ENCODE assay signal across 25 cellular contexts in the genomic region with DNA sequence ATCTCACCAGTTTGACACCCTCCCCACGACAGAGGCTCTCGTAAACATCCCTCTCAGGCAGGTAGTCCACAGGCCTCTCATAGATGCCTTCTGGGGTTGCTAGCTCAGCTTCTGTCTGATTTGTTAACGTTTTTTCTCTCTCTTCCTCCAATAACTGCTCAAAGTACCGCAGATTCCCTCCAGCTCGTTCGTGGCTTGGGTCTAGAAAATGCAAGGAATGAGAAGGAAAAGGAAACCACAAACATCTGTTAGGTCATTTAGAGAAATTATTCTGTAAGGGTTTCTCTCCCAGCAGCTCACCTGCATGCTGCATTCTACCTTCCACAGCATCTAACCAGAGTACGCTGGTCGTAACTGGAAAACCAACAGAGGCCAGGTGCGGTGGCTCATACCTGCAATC. TPM values are rescaled to one million over a fixed set of nuclear protein-coding genes. Genes with fewer than 3 reads are reported as not detected.
DNase-seq lines count a peak whose midpoint lies in the region; ATAC-seq and TF ChIP-seq lines count a peak whose summit lies in the region.
"Had no signal": no experiment of that assay in that cellular context is flagged by ENCODE, and none has a peak within 500 bp of the region (broad histone marks: within the 10 kb centered on the region; RNA-seq: fewer than 3 reads in every experiment).

No MANE protein-coding gene starts in this region.

- DNase-seq in cardiac septum (ENCODE audit: low spot score) (peak; percentile 6), right atrium auricular region (ENCODE audit: low spot score) (no peak), RPMI7951 (ENCODE audit: low read depth) (peak; percentile 63), endodermal cell (peak; percentile 22), smooth muscle cell (lab: John Stamatoyannopoulos, UW; ENCODE audit: unreplicated experiment) (no peak), body of pancreas (no peak), SKM-1 treated with dmso at 0.1 percent for 144 hours (lab: John Stamatoyannopoulos, UW; ENCODE audit: unreplicated experiment) (no peak)
- no peak for DNase-seq in stimulated activated CD8-positive, alpha-beta memory T cell treated with anti-CD3 and anti-CD28 coated beads, Interleukin-4, amount 100 ng/mL, for 48 hours
- DNase-seq: 8988T; activated CD8-positive, alpha-beta T cell treated with anti-CD3 and anti-CD28 coated beads, Interleukin-2, amount 10 ng/mL, durations not matched to agents 7 days and 5 days; activated naive CD4-positive, alpha-beta T cell treated with anti-CD3 and anti-CD28 coated beads for 36 hours; activated T-cell treated with anti-CD3 and anti-CD28 coated beads, Interleukin-2, amount 50 U/mL, for 24 hours; anterior cingulate cortex; DMS153; GOT3; KG1; left ventricle myocardium superior; NCI-H1048; NCI-H1930; NCI-H345; SK-N-SH; substantia nigra; uterus had no signal

- no peaks in the 10 kb centered on the region for H3K27me3 Mint-ChIP-seq in endodermal cell (ENCODE audit: insufficient read depth)

- intact Hi-C loops in cardiac septum (cut with DNase I): no loop called here
- intact Hi-C loops in body of pancreas (cut with DNase I): no loop called here

- no peaks in the 10 kb centered on the region for H3K27me3 ChIP-seq in right atrium auricular region
- no peaks in the 10 kb centered on the region for H3K27me3 ChIP-seq in endodermal cell (ENCODE audit: control insufficient read depth, insufficient read depth, low read length, poor library complexity, severe bottlenecking)
- H3K27me3 ChIP-seq in smooth muscle cell (ENCODE audit: low read depth): no peaks in the 10 kb centered on the region
- H3K27me3 ChIP-seq in body of pancreas: no peaks in the 10 kb centered on the region
- H3K27me3 ChIP-seq: uterus had no signal

- no peaks in the 10 kb centered on the region for H3K9me3 Mint-ChIP-seq in endodermal cell
- H3K9me3 Mint-ChIP-seq: activated naive CD4-positive, alpha-beta T cell treated with anti-CD3 and anti-CD28 coated beads for 36 hours; activated T-cell treated with anti-CD3 and anti-CD28 coated beads, Interleukin-2, amount 50 U/mL, for 24 hours had no signal

- TF ChIP-seq POLR2A in body of pancreas (IDR thresholded peaks at IDR 0.05): no peak

- H3K4me2 ChIP-seq in smooth muscle cell: no peak overlapping the region
- H3K4me2 ChIP-seq: SK-N-SH had no signal

- peaks cover 59% of the 10 kb centered on the region for H3K36me3 ChIP-seq in right atrium auricular region
- H3K36me3 ChIP-seq in endodermal cell (ENCODE audit: control insufficient read depth, insufficient read depth, low read length): peaks cover 3% of the 10 kb centered on the region
- peaks cover 9% of the 10 kb centered on the region for H3K36me3 ChIP-seq in smooth muscle cell (ENCODE audit: low read depth)
- peaks cover 0 to 13% of the 10 kb centered on the region in 2 donors for H3K36me3 ChIP-seq in body of pancreas (replicated peaks in 1 of 2; ENCODE audit: insufficient read depth in 1 of 2, low read depth in 2 of 2)
- H3K36me3 ChIP-seq: uterus had no signal

- no peak overlapping the region for H3K4me3 Mint-ChIP-seq in endodermal cell
- H3K4me3 Mint-ChIP-seq: activated CD8-positive, alpha-beta T cell treated with anti-CD3 and anti-CD28 coated beads, Interleukin-2, amount 10 ng/mL, durations not matched to agents 7 days and 5 days; activated naive CD4-positive, alpha-beta T cell treated with anti-CD3 and anti-CD28 coated beads for 36 hours; activated T-cell treated with anti-CD3 and anti-CD28 coated beads, Interleukin-2, amount 50 U/mL, for 24 hours; CD14-positive monocyte had no signal

- H3F3A ChIP-seq in smooth muscle cell (ENCODE audit: low read depth): peaks cover 6% of the 10 kb centered on the region

- H3K9me3 ChIP-seq in right atrium auricular region (no peaks in the 10 kb centered on the region), endodermal cell (ENCODE audit: control insufficient read depth, low read length) (no peaks in the 10 kb centered on the region), smooth muscle cell (replicated peaks; ENCODE audit: low read depth) (no peaks in the 10 kb centered on the region), body of pancreas (no peaks in the 10 kb centered on the region)
- H3K9me3 ChIP-seq: SK-N-SH, uterus had no signal

- H3K9ac ChIP-seq in endodermal cell (ENCODE audit: extremely low read depth, low read length, poor library complexity, severe bottlenecking) (no peak overlapping the region), smooth muscle cell (ENCODE audit: low read depth) (no peak overlapping the region)
- H3K9ac ChIP-seq: SK-N-SH had no signal

- ATAC-seq in body of pancreas: no peak
- ATAC-seq: activated CD4-positive, CD25-positive, alpha-beta regulatory T cell treated with anti-CD3 and anti-CD28 coated beads, Interleukin-2, amount 50 U/mL, for 24 hours; activated CD8-positive, alpha-beta T cell treated with anti-CD3 and anti-CD28 coated beads, Interleukin-2, amount 10 ng/mL, durations not matched to agents 7 days and 5 days; left ventricle myocardium superior had no signal

- no peak for TF ChIP-seq CTCF in right atrium auricular region (IDR thresholded peaks at IDR 0.05)
- no peak for TF ChIP-seq CTCF in endodermal cell (conservative IDR thresholded peaks at IDR 0.05)
- no peak for TF ChIP-seq CTCF in smooth muscle cell (IDR thresholded peaks at IDR 0.05; ENCODE audit: borderline replicate concordance, insufficient read depth, poor library complexity, severe bottlenecking)
- TF ChIP-seq CTCF in body of pancreas (IDR thresholded peaks at IDR 0.05): no peak

- 94 to 98% methylated on average over 5 to 9 of the region's 9 CpGs for WGBS in endodermal cell (ENCODE audit: insufficient coverage in 1 of 2, insufficient read length in 1 of 2), 2 experiments
- 53% methylated on average over 9 of the region's 9 CpGs for WGBS in smooth muscle cell (ENCODE audit: low lambda C conversion rate)
- 70 to 90% methylated on average over 9 of the region's 9 CpGs for WGBS in body of pancreas, 2 donors

- H3K4me3 ChIP-seq in right atrium auricular region (no peak overlapping the region), endodermal cell (ENCODE audit: low read length) (no peak overlapping the region), smooth muscle cell (no peak overlapping the region), body of pancreas (no peak overlapping the region)
- H3K4me3 ChIP-seq: uterus had no signal

- H3K79me2 ChIP-seq in smooth muscle cell (ENCODE audit: low read depth): peaks cover 8% of the 10 kb centered on the region

- peaks cover 0 to 68% of the 10 kb centered on the region in 2 donors for H3K4me1 ChIP-seq in right atrium auricular region
- no peaks in the 10 kb centered on the region for H3K4me1 ChIP-seq in endodermal cell (ENCODE audit: control insufficient read depth, insufficient read depth, low read length)
- no peaks in the 10 kb centered on the region for H3K4me1 ChIP-seq in smooth muscle cell (ENCODE audit: low read depth)
- peaks cover 43% of the 10 kb centered on the region for H3K4me1 ChIP-seq in body of pancreas
- H3K4me1 ChIP-seq: uterus had no signal

- H2AFZ ChIP-seq in smooth muscle cell (ENCODE audit: low read depth): no peak overlapping the region

- peaks cover 6% of the 10 kb centered on the region for H3K4me1 Mint-ChIP-seq in endodermal cell

- no peak overlapping the region for H3K27ac Mint-ChIP-seq in endodermal cell
- H3K27ac Mint-ChIP-seq: activated CD8-positive, alpha-beta T cell treated with anti-CD3 and anti-CD28 coated beads, Interleukin-2, amount 10 ng/mL, durations not matched to agents 7 days and 5 days; activated naive CD4-positive, alpha-beta T cell treated with anti-CD3 and anti-CD28 coated beads for 36 hours; activated T-cell treated with anti-CD3 and anti-CD28 coated beads, Interleukin-2, amount 50 U/mL, for 24 hours; CD14-positive monocyte had no signal

- H3K36me3 Mint-ChIP-seq in endodermal cell (ENCODE audit: low read depth): peaks cover 8% of the 10 kb centered on the region
- H3K36me3 Mint-ChIP-seq: CD14-positive monocyte had no signal

- H3K27ac ChIP-seq in right atrium auricular region (no peak overlapping the region), endodermal cell (ENCODE audit: low read depth, low read length) (no peak overlapping the region), smooth muscle cell (ENCODE audit: low read depth) (peak overlapping the region; percentile 55), body of pancreas (no peak overlapping the region)
- H3K27ac ChIP-seq: uterus had no signal

- H4K20me1 ChIP-seq in smooth muscle cell (ENCODE audit: low read depth): peaks cover 96% of the 10 kb centered on the region

RNA-seq across cellular contexts. Expression of a gene that starts 18.5 kb away (rescaled TPM):
- total RNA-seq in cardiac septum: 50.5 TPM
- total RNA-seq in right atrium auricular region: 10 to 100 TPM; 60.5 to 65.4 TPM
- 239 and 264 TPM in 2 replicates for total RNA-seq in RPMI7951 (2014; rRNA removed; shearing (Covaris generic))
- total RNA-seq in endodermal cell: 10 to 100 TPM; 15.1 to 19.6 TPM
- 16.6 TPM for polyA plus RNA-seq in endodermal cell (2013, experiment 1 of 2)
- 14.6 TPM for polyA plus RNA-seq in endodermal cell (2013, experiment 2 of 2)
- total RNA-seq in smooth muscle cell: 352 and 482 TPM in 2 replicates
- polyA plus RNA-seq in smooth muscle cell: 500 and 707 TPM in 2 replicates
- total RNA-seq in body of pancreas: 10 to 100 TPM; 32.3 to 57.9 TPM

RNA-seq across cellular contexts. Expression of a gene that starts 48.4 kb away (rescaled TPM):
- 8.8 TPM for total RNA-seq in cardiac septum
- 10 to 100 TPM; 13.4 to 96.7 TPM for total RNA-seq in right atrium auricular region
- total RNA-seq in RPMI7951 (2014; rRNA removed; shearing (Covaris generic)): 0.48 TPM in 1 of 2 replicates, not detected in the other
- total RNA-seq in endodermal cell: 10 to 100 TPM in 1 of 2 donors, 1 to 10 TPM in 1; 9.0 to 11.2 TPM
- polyA plus RNA-seq in endodermal cell (2013, experiment 1 of 2): 32.8 TPM
- 29.0 TPM for polyA plus RNA-seq in endodermal cell (2013, experiment 2 of 2)
- 77.4 and 93.8 TPM in 2 replicates for total RNA-seq in smooth muscle cell
- polyA plus RNA-seq in smooth muscle cell: 275 and 338 TPM in 2 replicates
- 1 to 10 TPM; 4.2 to 4.3 TPM for total RNA-seq in body of pancreas
- total RNA-seq: activated CD8-positive, alpha-beta T cell treated with anti-CD3 and anti-CD28 coated beads, Interleukin-2, amount 10 ng/mL, durations not matched to agents 7 days and 5 days; activated naive CD4-positive, alpha-beta T cell treated with anti-CD3 and anti-CD28 coated beads for 36 hours had no signal
- polyA plus RNA-seq: CD14-positive monocyte had no signal

Comparison
In these comparisons a context has a peak if more than half of its experiments do, and no peak if none do; other contexts are left out.
1. DNase-seq: peak in cardiac septum (single experiment), RPMI7951 (single experiment) and endodermal cell (single experiment); none in right atrium auricular region (single experiment), smooth muscle cell (single experiment), stimulated activated CD8-positive, alpha-beta memory T cell treated with anti-CD3 and anti-CD28 coated beads, Interleukin-4, amount 100 ng/mL, for 48 hours (single experiment), body of pancreas (0 of 4) and SKM-1 treated with dmso at 0.1 percent for 144 hours (single experiment).